Comparison of ENCODE assay signal across 1 cellular context in genomic region chr19:45401815-45402468, GRCh38.
TF ChIP-seq lines count a peak whose summit lies in the region.

No MANE protein-coding gene starts in this region.

TF ChIP-seq in WTC11, 78 proteins besides CTCF, POLR2A, EP300 and RAD21 (continued from another document):
- TF ChIP-seq, protein P1, sequence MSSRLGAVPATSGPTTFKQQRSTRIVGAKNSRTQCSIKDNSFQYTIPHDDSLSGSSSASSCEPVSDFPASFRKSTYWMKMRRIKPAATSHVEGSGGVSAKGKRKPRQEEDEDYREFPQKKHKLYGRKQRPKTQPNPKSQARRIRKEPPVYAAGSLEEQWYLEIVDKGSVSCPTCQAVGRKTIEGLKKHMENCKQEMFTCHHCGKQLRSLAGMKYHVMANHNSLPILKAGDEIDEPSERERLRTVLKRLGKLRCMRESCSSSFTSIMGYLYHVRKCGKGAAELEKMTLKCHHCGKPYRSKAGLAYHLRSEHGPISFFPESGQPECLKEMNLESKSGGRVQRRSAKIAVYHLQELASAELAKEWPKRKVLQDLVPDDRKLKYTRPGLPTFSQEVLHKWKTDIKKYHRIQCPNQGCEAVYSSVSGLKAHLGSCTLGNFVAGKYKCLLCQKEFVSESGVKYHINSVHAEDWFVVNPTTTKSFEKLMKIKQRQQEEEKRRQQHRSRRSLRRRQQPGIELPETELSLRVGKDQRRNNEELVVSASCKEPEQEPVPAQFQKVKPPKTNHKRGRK (CRISPR knock-in tag; IDR thresholded peaks at IDR 0.05; ENCODE audit: borderline replicate concordance): no peak
- no peak for TF ChIP-seq ZNF317 (CRISPR knock-in tag; IDR thresholded peaks at IDR 0.05; ENCODE audit: borderline replicate concordance, low read depth)
- TF ChIP-seq KAT7 (CRISPR knock-in tag; IDR thresholded peaks at IDR 0.05; ENCODE audit: borderline replicate concordance): no peak
- TF ChIP-seq, protein P2, sequence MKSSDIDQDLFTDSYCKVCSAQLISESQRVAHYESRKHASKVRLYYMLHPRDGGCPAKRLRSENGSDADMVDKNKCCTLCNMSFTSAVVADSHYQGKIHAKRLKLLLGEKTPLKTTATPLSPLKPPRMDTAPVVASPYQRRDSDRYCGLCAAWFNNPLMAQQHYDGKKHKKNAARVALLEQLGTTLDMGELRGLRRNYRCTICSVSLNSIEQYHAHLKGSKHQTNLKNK (CRISPR knock-in tag; IDR thresholded peaks at IDR 0.05): no peak
- TF ChIP-seq FOXP1 (CRISPR knock-in tag; IDR thresholded peaks at IDR 0.05; ENCODE audit: borderline replicate concordance): no peak
- no peak for TF ChIP-seq ELF4 (CRISPR knock-in tag; IDR thresholded peaks at IDR 0.05; ENCODE audit: low read depth)
- no peak for TF ChIP-seq TCF7 (CRISPR knock-in tag; IDR thresholded peaks at IDR 0.05; ENCODE audit: low read depth)
- no peak for TF ChIP-seq JUN (CRISPR knock-in tag; IDR thresholded peaks at IDR 0.05)
